Comparison of ENCODE assay signal across 21 cellular contexts in genomic region chr17:61317779-61318178, GRCh38.
"Had no signal": no experiment of that assay in that cellular context is flagged by ENCODE, and none has a peak within 500 bp of the region (broad histone marks: within the 10 kb centered on the region; RNA-seq: fewer than 3 reads in every experiment).

No MANE protein-coding gene starts in this region.

- H3K27ac Mint-ChIP-seq: activated CD4-positive, alpha-beta memory T cell treated with anti-CD3 and anti-CD28 coated beads, Interleukin-2, amount 10 ng/mL, durations not matched to agents 7 days and 5 days; activated CD4-positive, alpha-beta T cell treated with anti-CD3 and anti-CD28 coated beads for 36 hours; activated naive CD8-positive, alpha-beta T cell; mesothelial cell of epicardium; nephron progenitor cell; stimulated activated naive CD8-positive, alpha-beta T cell treated with anti-CD3 and anti-CD28 coated beads, Interleukin-15, amount 100 ng/mL, for 72 hours had no signal

- H3K27me3 Mint-ChIP-seq: activated CD4-positive, alpha-beta T cell treated with anti-CD3 and anti-CD28 coated beads for 36 hours; activated CD8-positive, alpha-beta memory T cell treated with anti-CD3 and anti-CD28 coated beads, Interleukin-2, amount 10 ng/mL, durations not matched to agents 7 days and 5 days; activated naive CD8-positive, alpha-beta T cell; stimulated activated naive CD8-positive, alpha-beta T cell treated with anti-CD3 and anti-CD28 coated beads, Interleukin-15, amount 100 ng/mL, for 72 hours had no signal

- H3K27ac ChIP-seq: foreskin keratinocyte, hepatocyte, lower lobe of right lung, prostate gland, right atrium auricular region, suprapubic skin had no signal

- H3K4me1 ChIP-seq: foreskin keratinocyte, prostate gland had no signal

- H3K36me3 Mint-ChIP-seq: activated CD8-positive, alpha-beta memory T cell treated with anti-CD3 and anti-CD28 coated beads, Interleukin-2, amount 10 ng/mL, durations not matched to agents 7 days and 5 days had no signal

- H3K4me3 ChIP-seq: cardiac muscle cell, dorsolateral prefrontal cortex, hepatocyte, lower lobe of right lung, prostate gland, right atrium auricular region, suprapubic skin had no signal

- H3K9me3 ChIP-seq: lower lobe of right lung, prostate gland, right atrium auricular region, suprapubic skin had no signal

- H3K4me1 Mint-ChIP-seq: activated CD4-positive, alpha-beta memory T cell treated with anti-CD3 and anti-CD28 coated beads, Interleukin-2, amount 10 ng/mL, durations not matched to agents 7 days and 5 days; activated CD4-positive, alpha-beta T cell treated with anti-CD3 and anti-CD28 coated beads for 36 hours; activated CD8-positive, alpha-beta memory T cell treated with anti-CD3 and anti-CD28 coated beads, Interleukin-2, amount 10 ng/mL, durations not matched to agents 7 days and 5 days; stimulated activated naive CD8-positive, alpha-beta T cell treated with anti-CD3 and anti-CD28 coated beads, Interleukin-15, amount 100 ng/mL, for 72 hours had no signal

- H3K4me3 Mint-ChIP-seq: activated CD4-positive, alpha-beta memory T cell treated with anti-CD3 and anti-CD28 coated beads, Interleukin-2, amount 10 ng/mL, durations not matched to agents 7 days and 5 days; activated CD4-positive, alpha-beta T cell treated with anti-CD3 and anti-CD28 coated beads for 36 hours; activated CD8-positive, alpha-beta memory T cell treated with anti-CD3 and anti-CD28 coated beads, Interleukin-2, amount 10 ng/mL, durations not matched to agents 7 days and 5 days; activated naive CD8-positive, alpha-beta T cell; mesothelial cell of epicardium; nephron progenitor cell; stimulated activated naive CD8-positive, alpha-beta T cell treated with anti-CD3 and anti-CD28 coated beads, Interleukin-15, amount 100 ng/mL, for 72 hours had no signal

- H3K9me3 Mint-ChIP-seq: activated CD4-positive, alpha-beta memory T cell treated with anti-CD3 and anti-CD28 coated beads, Interleukin-2, amount 10 ng/mL, durations not matched to agents 7 days and 5 days; mesothelial cell of epicardium; nephron progenitor cell; stimulated activated naive CD8-positive, alpha-beta T cell treated with anti-CD3 and anti-CD28 coated beads, Interleukin-15, amount 100 ng/mL, for 72 hours had no signal

- H2AFZ ChIP-seq: hepatocyte had no signal

- H3K4me2 ChIP-seq: hepatocyte had no signal

- H3K27me3 ChIP-seq: cardiac muscle cell, dorsolateral prefrontal cortex, foreskin keratinocyte, hepatocyte, right atrium auricular region, suprapubic skin had no signal

- H3K36me3 ChIP-seq: cardiac muscle cell, lower lobe of right lung, prostate gland, right atrium auricular region, suprapubic skin had no signal

- ATAC-seq: activated CD4-positive, alpha-beta T cell treated with anti-CD3 and anti-CD28 coated beads for 36 hours; activated CD8-positive, alpha-beta memory T cell treated with anti-CD3 and anti-CD28 coated beads, Interleukin-2, amount 10 ng/mL, durations not matched to agents 7 days and 5 days; foreskin keratinocyte; left colon; lower lobe of right lung; stimulated activated naive CD8-positive, alpha-beta T cell treated with anti-CD3 and anti-CD28 coated beads, Interleukin-15, amount 100 ng/mL, for 72 hours had no signal

- H3K79me2 ChIP-seq: hepatocyte had no signal

- DNase-seq: activated CD4-positive, alpha-beta memory T cell treated with anti-CD3 and anti-CD28 coated beads, Interleukin-2, amount 10 ng/mL, durations not matched to agents 7 days and 5 days; activated CD4-positive, alpha-beta T cell treated with anti-CD3 and anti-CD28 coated beads for 36 hours; activated CD8-positive, alpha-beta memory T cell treated with anti-CD3 and anti-CD28 coated beads, Interleukin-2, amount 10 ng/mL, durations not matched to agents 7 days and 5 days; amniotic stem cell; dorsolateral prefrontal cortex; foreskin keratinocyte; islet precursor cell; left colon; lower lobe of right lung; nephron progenitor cell; stimulated activated CD4-positive, alpha-beta T cell treated with anti-CD3 and anti-CD28 coated beads, Interleukin-2, amount 100 ng/mL, for 48 hours; stimulated activated naive CD8-positive, alpha-beta T cell treated with anti-CD3 and anti-CD28 coated beads, Interleukin-15, amount 100 ng/mL, for 72 hours; T-helper 2 cell; trophoblast cell had no signal
